8 cellular contexts compared by ENCODE assay signal in genomic region chr11:64777449-64778222, GRCh38. TPM values are rescaled to one million over a fixed set of nuclear protein-coding genes. Genes with fewer than 3 reads are reported as not detected.
A peak's percentile ranks its signal among the peaks of the same experiment; 100 is the strongest.
DNase-seq lines count a peak whose midpoint lies in the region; ATAC-seq lines count a peak whose summit lies in the region.

No MANE protein-coding gene starts in this region.

- peak overlapping the region; percentile 93 for H3K4me3 ChIP-seq in endocrine pancreas (ENCODE audit: control insufficient read depth, insufficient read depth, low read length)

- DNase-seq in GM04503 (ENCODE audit: low read depth) (peak; percentile 36), NCI-H748 treated with DMSO at 0.1 percent for 48 hours (lab: John Stamatoyannopoulos, UW) (peak; percentile 66), mesenteric fat pad (ENCODE audit: low spot score) (peak; percentile 93)
- DNase-seq in activated CD8-positive, alpha-beta memory T cell treated with anti-CD3 and anti-CD28 coated beads, Interleukin-2, amount 10 ng/mL, durations not matched to agents 7 days and 5 days: peak; percentile 86
- DNase-seq in stimulated activated CD8-positive, alpha-beta memory T cell treated with anti-CD3 and anti-CD28 coated beads, Interleukin-12 subunit alpha, Interleukin-12 subunit beta, amount 100 ng/mL, for 24 hours (ENCODE audit: extremely low read depth): peak; percentile 60

- H3K4me3 Mint-ChIP-seq in activated CD8-positive, alpha-beta memory T cell treated with anti-CD3 and anti-CD28 coated beads, Interleukin-2, amount 10 ng/mL, durations not matched to agents 7 days and 5 days: peak overlapping the region; percentile 97

- H3K27me3 Mint-ChIP-seq in activated CD8-positive, alpha-beta memory T cell treated with anti-CD3 and anti-CD28 coated beads, Interleukin-2, amount 10 ng/mL, durations not matched to agents 7 days and 5 days: peaks cover 3% of the 10 kb centered on the region

- H3K36me3 Mint-ChIP-seq in activated CD8-positive, alpha-beta memory T cell treated with anti-CD3 and anti-CD28 coated beads, Interleukin-2, amount 10 ng/mL, durations not matched to agents 7 days and 5 days: peaks cover 51% of the 10 kb centered on the region

- peaks cover 66% of the 10 kb centered on the region for H3K4me1 Mint-ChIP-seq in activated CD8-positive, alpha-beta memory T cell treated with anti-CD3 and anti-CD28 coated beads, Interleukin-2, amount 10 ng/mL, durations not matched to agents 7 days and 5 days

- ATAC-seq in HG03045 (IDR thresholded peaks at IDR 0.05; ENCODE audit: unreplicated experiment) (peak; percentile 25), GM21786 (IDR thresholded peaks at IDR 0.05; ENCODE audit: unreplicated experiment) (no peak)
- peak; percentile 13 for ATAC-seq in activated CD8-positive, alpha-beta memory T cell treated with anti-CD3 and anti-CD28 coated beads, Interleukin-2, amount 10 ng/mL, durations not matched to agents 7 days and 5 days

- peak overlapping the region; percentile 98 for H3K9ac ChIP-seq in endocrine pancreas (ENCODE audit: control insufficient read depth, insufficient read depth, low read length)

- CTCF ChIA-PET in activated CD8-positive, alpha-beta memory T cell treated with anti-CD3 and anti-CD28 coated beads, Interleukin-2, amount 10 ng/mL, durations not matched to agents 7 days and 5 days (lab: Charles Lee): interaction anchor here (0.6 to 6.5 kb wide), 8 partner anchors 9 to 33 kb away, joined by 3 to 66 read pairs (median 4); partner anchors contain the start of genes PYGM and RASGRP2

- no peaks in the 10 kb centered on the region for H3K9me3 Mint-ChIP-seq in activated CD8-positive, alpha-beta memory T cell treated with anti-CD3 and anti-CD28 coated beads, Interleukin-2, amount 10 ng/mL, durations not matched to agents 7 days and 5 days (ENCODE audit: low read depth)

- H3K9me3 ChIP-seq in endocrine pancreas (ENCODE audit: control insufficient read depth, low read length): no peaks in the 10 kb centered on the region

- no peaks in the 10 kb centered on the region for H3K27me3 ChIP-seq in endocrine pancreas (ENCODE audit: control insufficient read depth, insufficient read depth, low read length)

- peak overlapping the region; percentile 73 for H3K27ac Mint-ChIP-seq in activated CD8-positive, alpha-beta memory T cell treated with anti-CD3 and anti-CD28 coated beads, Interleukin-2, amount 10 ng/mL, durations not matched to agents 7 days and 5 days

- H3K4me1 ChIP-seq in endocrine pancreas (ENCODE audit: control insufficient read depth, insufficient read depth, low read length): peaks cover 16% of the 10 kb centered on the region

- peaks cover 9% of the 10 kb centered on the region for H3K36me3 ChIP-seq in endocrine pancreas (ENCODE audit: control insufficient read depth, insufficient read depth, low read length)

RNA-seq across cellular contexts. Expression of gene SF1, which starts 0.7 kb away (rescaled TPM):
- total RNA-seq in activated CD8-positive, alpha-beta memory T cell treated with anti-CD3 and anti-CD28 coated beads, Interleukin-2, amount 10 ng/mL, durations not matched to agents 7 days and 5 days: 100 to 1,000 TPM; 442 to 462 TPM
- total RNA-seq in mesenteric fat pad: 302 TPM

RNA-seq across cellular contexts. Expression of gene PYGM, which starts 17.9 kb away (rescaled TPM):
- 1 to 10 TPM; 2.0 to 3.2 TPM for total RNA-seq in activated CD8-positive, alpha-beta memory T cell treated with anti-CD3 and anti-CD28 coated beads, Interleukin-2, amount 10 ng/mL, durations not matched to agents 7 days and 5 days
- 1.8 TPM for total RNA-seq in mesenteric fat pad

RNA-seq across cellular contexts. Expression of gene MAP4K2, which starts 25.4 kb away (rescaled TPM):
- total RNA-seq in activated CD8-positive, alpha-beta memory T cell treated with anti-CD3 and anti-CD28 coated beads, Interleukin-2, amount 10 ng/mL, durations not matched to agents 7 days and 5 days: 10 to 100 TPM; 61.1 to 65.0 TPM
- 18.2 TPM for total RNA-seq in mesenteric fat pad

RNA-seq across cellular contexts. Expression of gene MEN1, which starts 32.7 kb away (rescaled TPM):
- total RNA-seq in activated CD8-positive, alpha-beta memory T cell treated with anti-CD3 and anti-CD28 coated beads, Interleukin-2, amount 10 ng/mL, durations not matched to agents 7 days and 5 days: 10 to 100 TPM; 31.2 to 42.1 TPM
- 18.5 TPM for total RNA-seq in mesenteric fat pad

RNA-seq across cellular contexts. Expression of gene RASGRP2, which starts 33.7 kb away (rescaled TPM):
- 100 to 1,000 TPM in 1 of 2 experiments, 10 to 100 TPM in 1; 77.3 to 123 TPM for total RNA-seq in activated CD8-positive, alpha-beta memory T cell treated with anti-CD3 and anti-CD28 coated beads, Interleukin-2, amount 10 ng/mL, durations not matched to agents 7 days and 5 days
- 22.0 TPM for total RNA-seq in mesenteric fat pad

Comparison
In these comparisons a context has a peak if more than half of its experiments do, and no peak if none do; other contexts are left out.
1. DNase-seq: peak in every context shown above with its lines; median percentile 93 in mesenteric fat pad; 86 in activated CD8-positive, alpha-beta memory T cell treated with anti-CD3 and anti-CD28 coated beads, Interleukin-2, amount 10 ng/mL, durations not matched to agents 7 days and 5 days; 66 in NCI-H748 treated with DMSO at 0.1 percent for 48 hours; 60 in stimulated activated CD8-positive, alpha-beta memory T cell treated with anti-CD3 and anti-CD28 coated beads, Interleukin-12 subunit alpha, Interleukin-12 subunit beta, amount 100 ng/mL, for 24 hours; 36 in GM04503.